24 cellular contexts compared by ENCODE assay signal in genomic region chr1:208595236-208595635, GRCh38.
"Had no signal": no experiment of that assay in that cellular context is flagged by ENCODE, and none has a peak within 500 bp of the region (broad histone marks: within the 10 kb centered on the region; RNA-seq: fewer than 3 reads in every experiment).

No MANE protein-coding gene starts in this region.

- H3K27me3 ChIP-seq: neural progenitor cell, ovary, right lobe of liver, sigmoid colon, stomach, thyroid gland, tibial nerve, upper lobe of left lung, vagina had no signal

- ATAC-seq: psoas muscle; right cardiac atrium; right lobe of liver; stimulated activated effector memory CD8-positive, alpha-beta T cell treated with anti-CD3 and anti-CD28 coated beads, Interleukin-12 subunit alpha, Interleukin-12 subunit beta, amount 100 ng/mL, for 72 hours; stimulated activated naive B cell treated with anti-CD40 and anti-IgM and Interleukin-4, amounts not matched to agents 10 μg/mL and 1 μg/mL and 100 μg/mL, for 72 hours had no signal

- H3K27ac ChIP-seq: neural progenitor cell, ovary, parathyroid adenoma, psoas muscle, right lobe of liver, sigmoid colon, stomach, thoracic aorta, thyroid gland, tibial nerve, upper lobe of left lung, vagina had no signal

- H3K4me1 ChIP-seq: parathyroid adenoma, right lobe of liver, stomach, thyroid gland, tibial nerve, upper lobe of left lung, vagina had no signal

- H2AFZ ChIP-seq: neural progenitor cell, parathyroid adenoma had no signal

- DNase-seq: occipital lobe; posterior cingulate gyrus; psoas muscle; right cardiac atrium; right lobe of liver; sigmoid colon; small intestine; stimulated activated CD4-positive, alpha-beta T cell treated with anti-CD3 and anti-CD28 coated beads, Interleukin-15, amount 100 ng/mL, for 24 hours; stimulated activated CD4-positive, alpha-beta T cell treated with anti-CD3 and anti-CD28 coated beads, Interleukin-2, amount 100 ng/mL, for 24 hours; stimulated activated CD4-positive, alpha-beta T cell treated with anti-CD3 and anti-CD28 coated beads, Interleukin-2, amount 100 ng/mL, for 48 hours; stimulated activated CD4-positive, alpha-beta T cell treated with anti-CD3 and anti-CD28 coated beads, Interleukin-4, amount 100 ng/mL, for 24 hours; stimulated activated naive B cell treated with anti-CD40 and anti-IgM and Interleukin-4, amounts not matched to agents 10 μg/mL and 1 μg/mL and 100 μg/mL, for 72 hours; stimulated activated naive CD4-positive, alpha-beta T cell treated with Interleukin-2 at 50 U/mL for 16 hours; stomach; thyroid gland; trophoblast cell; upper lobe of left lung had no signal

- H3K9ac ChIP-seq: neural progenitor cell, parathyroid adenoma had no signal

- H3K9me3 ChIP-seq: ovary, psoas muscle, right lobe of liver, sigmoid colon, stomach, thoracic aorta, thyroid gland, tibial nerve, upper lobe of left lung, vagina had no signal

- H3K4me2 ChIP-seq: neural progenitor cell had no signal

- H3K4me3 ChIP-seq: neural progenitor cell, ovary, psoas muscle, right lobe of liver, sigmoid colon, stomach, thoracic aorta, thyroid gland, tibial nerve, upper lobe of left lung, vagina had no signal

- H3K36me3 ChIP-seq: neural progenitor cell, ovary, right lobe of liver, sigmoid colon, stomach, thoracic aorta, thyroid gland, tibial nerve, upper lobe of left lung, vagina had no signal
